ENCODE assay signal across 15 cellular contexts in genomic region chr20:44750081-44750805, GRCh38. TPM values are rescaled to one million over a fixed set of nuclear protein-coding genes. Genes with fewer than 3 reads are reported as not detected.
DNase-seq lines count a peak whose midpoint lies in the region; ATAC-seq and TF ChIP-seq lines count a peak whose summit lies in the region.
"Had no signal": no experiment of that assay in that cellular context is flagged by ENCODE, and none has a peak within 500 bp of the region (broad histone marks: within the 10 kb centered on the region; RNA-seq: fewer than 3 reads in every experiment).

No MANE protein-coding gene starts in this region.

- 82% methylated on average over 71 of the region's 73 CpGs for WGBS in mesenchymal stem cell

- H3K79me1 ChIP-seq in mesenchymal stem cell (replicated peaks; ENCODE audit: low read length, poor library complexity, severe bottlenecking): no peaks in the 10 kb centered on the region

- POLR2A ChIA-PET in WTC11 (lab: Charles Lee): no interaction called here

- ATAC-seq in WTC11: peak; percentile 14; the same call in 1 of the 2 replicates
- ATAC-seq in HG02981 (IDR thresholded peaks at IDR 0.05; ENCODE audit: unreplicated experiment): no peak
- ATAC-seq: mucosa of descending colon had no signal

- H4K8ac ChIP-seq in mesenchymal stem cell (ENCODE audit: low read length): no peak overlapping the region

- no peak overlapping the region for H3K9ac ChIP-seq in mesenchymal stem cell (ENCODE audit: low read length)

- H3K9me3 Mint-ChIP-seq in Calu3 (ENCODE audit: low read depth, unreplicated experiment) (no peaks in the 10 kb centered on the region), WTC11 (no peaks in the 10 kb centered on the region)

- no peak overlapping the region for H3K14ac ChIP-seq in mesenchymal stem cell (ENCODE audit: low read length in 2 of 2)

- H4K91ac ChIP-seq in mesenchymal stem cell (ENCODE audit: low read length): peak overlapping the region; percentile 58

- no TSS peak for BruUV-seq in Calu3 (replicated peaks; lab: Mats Ljungman, UMichigan)

- H3K27ac Mint-ChIP-seq in Calu3 (ENCODE audit: unreplicated experiment) (no peak overlapping the region), WTC11 (no peak overlapping the region)

- H3K27me3 ChIP-seq in mesenchymal stem cell (ENCODE audit: control insufficient read depth in 1 of 2, insufficient read depth in 1 of 2, low read length in 2 of 2): peaks cover 57 to 75% of the 10 kb centered on the region in 2 experiments

- no peak overlapping the region for H2AK5ac ChIP-seq in mesenchymal stem cell (ENCODE audit: low read length, severe bottlenecking)

- no peaks in the 10 kb centered on the region for H3K9me3 ChIP-seq in mesenchymal stem cell (ENCODE audit: control insufficient read depth, low read length)
- H3K9me3 ChIP-seq: mucosa of descending colon had no signal

- peak; percentile 53 for DNase-seq in AG08396 (ENCODE audit: low spot score)
- no peak for DNase-seq in Calu3
- DNase-seq in WTC11 (ENCODE audit: low spot score): peak; percentile 46
- DNase-seq in mesenchymal stem cell: no peak
- DNase-seq in A172 (ENCODE audit: low spot score): no peak
- no peak for DNase-seq in hippocampal formation (lab: John Stamatoyannopoulos, UW)
- no peak for DNase-seq in NCI-H2029 treated with DMSO at 0.1 percent for 48 hours (lab: John Stamatoyannopoulos, UW)
- DNase-seq: activated CD4-positive, alpha-beta T cell treated with anti-CD3 and anti-CD28 coated beads for 4 hours; activated effector memory CD4-positive, alpha-beta T cell treated with Interleukin-2 at 50 U/mL for 16 hours; central memory CD4-positive, alpha-beta T cell; KBM-7; mucosa of descending colon; NCI-H2029 had no signal

- CTCF ChIA-PET in Calu3 (lab: Charles Lee) (no interaction called here), WTC11 (lab: Charles Lee) (interaction anchor here (0.6 to 4.0 kb wide), 14 partner anchors 10 to 193 kb away, joined by 3 to 18 read pairs (median 4); partner anchors contain the start of gene PABPC1L)

- no peak overlapping the region for H2BK15ac ChIP-seq in mesenchymal stem cell (ENCODE audit: low read depth, poor library complexity, severe bottlenecking)

- H3K4ac ChIP-seq in mesenchymal stem cell (ENCODE audit: low read depth in 1 of 2, low read length in 2 of 2): no peak overlapping the region

- H3K4me2 ChIP-seq in mesenchymal stem cell (ENCODE audit: low read length, poor library complexity, severe bottlenecking): no peak overlapping the region

- peaks cover 0 to 4% of the 10 kb centered on the region in 2 experiments for H3K36me3 ChIP-seq in mesenchymal stem cell (ENCODE audit: control insufficient read depth in 1 of 2, insufficient read depth in 2 of 2, low read depth in 1 of 2, low read length in 2 of 2)

- H3K4me1 Mint-ChIP-seq in Calu3 (ENCODE audit: low read depth, unreplicated experiment) (peaks cover 20% of the 10 kb centered on the region), WTC11 (peaks cover 11% of the 10 kb centered on the region)

- H3K27me3 Mint-ChIP-seq in Calu3 (ENCODE audit: unreplicated experiment) (peaks cover 35% of the 10 kb centered on the region), WTC11 (ENCODE audit: low read depth) (peaks cover 21% of the 10 kb centered on the region)

- H3K18ac ChIP-seq in mesenchymal stem cell (ENCODE audit: low read depth in 1 of 2, low read length in 2 of 2): no peak overlapping the region

- no peak overlapping the region for H3K27ac ChIP-seq in mesenchymal stem cell (ENCODE audit: low read length, poor library complexity, severe bottlenecking)
- H3K27ac ChIP-seq: epithelial cell of prostate had no signal

- H3K36me3 Mint-ChIP-seq in Calu3 (ENCODE audit: insufficient read depth, unreplicated experiment) (peaks cover 15% of the 10 kb centered on the region), WTC11 (no peaks in the 10 kb centered on the region)

- TF ChIP-seq CTCF in Calu3 (IDR thresholded peaks at IDR 0.05; ENCODE audit: unreplicated experiment) (peak; percentile 26), WTC11 (IDR thresholded peaks at IDR 0.05) (peak; percentile 31; the same call in 1 of the 2 replicates)

- no peak overlapping the region for H2BK12ac ChIP-seq in mesenchymal stem cell (ENCODE audit: low read length in 2 of 2)

- no peak overlapping the region for H2BK5ac ChIP-seq in mesenchymal stem cell (ENCODE audit: low read depth, low read length, poor library complexity, severe bottlenecking)

- H3K23ac ChIP-seq in mesenchymal stem cell (ENCODE audit: low read length in 2 of 2): no peak overlapping the region

- intact Hi-C loops in Calu3 (cut with micrococcal nuclease; ENCODE audit: unreplicated experiment): no loop called here

- H3K4me3 Mint-ChIP-seq in Calu3 (ENCODE audit: low read depth, unreplicated experiment): no peak overlapping the region
- H3K4me3 Mint-ChIP-seq in WTC11: no peak overlapping the region

- H3K4me3 ChIP-seq in mesenchymal stem cell (ENCODE audit: insufficient read depth in 1 of 2, low read depth in 1 of 2, low read length in 2 of 2): peak overlapping the region in 1 of 2 experiments; percentile 1
- H3K4me3 ChIP-seq: mucosa of descending colon had no signal

- peaks cover 19% of the 10 kb centered on the region for H3K4me1 ChIP-seq in mesenchymal stem cell (ENCODE audit: control insufficient read depth, insufficient read depth, low read depth, low read length)

- no peak overlapping the region for H2BK120ac ChIP-seq in mesenchymal stem cell (ENCODE audit: low read depth, low read length)

- H2AFZ ChIP-seq in mesenchymal stem cell (ENCODE audit: low read depth, low read length): no peak overlapping the region

TF ChIP-seq in WTC11, 78 proteins besides CTCF, POLR2A, EP300 and RAD21:
- TF ChIP-seq KAT7 (CRISPR knock-in tag; IDR thresholded peaks at IDR 0.05; ENCODE audit: borderline replicate concordance): no peak
- no peak for TF ChIP-seq MAX (CRISPR knock-in tag; IDR thresholded peaks at IDR 0.05)
- TF ChIP-seq MLX (CRISPR knock-in tag; IDR thresholded peaks at IDR 0.05): no peak
- TF ChIP-seq HMGXB4 (CRISPR knock-in tag; IDR thresholded peaks at IDR 0.05): peak; percentile 67; the same call in 1 of the 2 replicates
- TF ChIP-seq SMAD4 (CRISPR knock-in tag; IDR thresholded peaks at IDR 0.05): no peak
- no peak for TF ChIP-seq IRF1 (CRISPR knock-in tag; IDR thresholded peaks at IDR 0.05)
- TF ChIP-seq ZNF219 (CRISPR knock-in tag; IDR thresholded peaks at IDR 0.05; ENCODE audit: borderline replicate concordance): 0 out of 2 replicates have a peak, but pooled peaks have one; percentile 30
- TF ChIP-seq E2F4 (CRISPR knock-in tag; IDR thresholded peaks at IDR 0.05; ENCODE audit: borderline replicate concordance, low read depth): no peak
- TF ChIP-seq MYBL2 (CRISPR knock-in tag; IDR thresholded peaks at IDR 0.05): no peak

RNA-seq across cellular contexts. Expression of gene KCNK15, which starts 4.6 kb away (rescaled TPM):
- 1.5 and 4.8 TPM in 2 replicates for total RNA-seq in Calu3 (2022)
- total RNA-seq in WTC11 (2021): 0.24 to 0.37 TPM (median 0.32 TPM) in 3 replicates
- not detected for polyA plus RNA-seq in mesenchymal stem cell (2013, experiment 1 of 2)
- polyA plus RNA-seq in mesenchymal stem cell (2013, experiment 2 of 2): not detected
- 0.62 TPM in 1 of 2 replicates, not detected in the other for total RNA-seq in A172 (2014; rRNA removed; shearing (Covaris generic))

RNA-seq across cellular contexts. Expression of gene CCN5, which starts 35.1 kb away (rescaled TPM):
- total RNA-seq in Calu3 (2022): 0.94 and 1.9 TPM in 2 replicates
- 0.16 to 0.37 TPM (median 0.23 TPM) in 3 replicates for total RNA-seq in WTC11 (2021)
- 0.10 TPM for polyA plus RNA-seq in mesenchymal stem cell (2013, experiment 1 of 2)
- polyA plus RNA-seq in mesenchymal stem cell (2013, experiment 2 of 2): 0.07 TPM
- not detected in 2 replicates for total RNA-seq in A172 (2014; rRNA removed; shearing (Covaris generic))

Comparison
In these comparisons a context has a peak if more than half of its experiments do, and no peak if none do; other contexts are left out.
1. DNase-seq: peak in AG08396 (single experiment) and WTC11 (single experiment); none in Calu3 (single experiment), mesenchymal stem cell (single experiment), A172 (single experiment), hippocampal formation (0 of 2) and NCI-H2029 treated with DMSO at 0.1 percent for 48 hours (single experiment).